ENCODE assay signal across 8 cellular contexts in genomic region chr6:133951227-133951626, GRCh38. TPM values are rescaled to one million over a fixed set of nuclear protein-coding genes. Genes with fewer than 3 reads are reported as not detected.
DNase-seq lines count a peak whose midpoint lies in the region; ATAC-seq and TF ChIP-seq lines count a peak whose summit lies in the region.

No MANE protein-coding gene starts in this region.

- ATAC-seq in gastrocnemius medialis (no peak), body of pancreas (no peak)

- TF ChIP-seq POLR2A in gastrocnemius medialis (IDR thresholded peaks at IDR 0.05) (no peak), body of pancreas (IDR thresholded peaks at IDR 0.05) (no peak)

- TF ChIP-seq CTCF in GM12864 (IDR thresholded peaks at IDR 0.05; ENCODE audit: low read depth, low read length, missing control alignments) (no peak), VCaP (conservative IDR thresholded peaks at IDR 0.05) (no peak), fibroblast of villous mesenchyme (IDR thresholded peaks at IDR 0.05; ENCODE audit: insufficient read depth, low read depth, low read length) (no peak), gastrocnemius medialis (IDR thresholded peaks at IDR 0.05 in 4 of 5, conservative IDR thresholded peaks at IDR 0.05 in 1 of 5) (no peak), body of pancreas (IDR thresholded peaks at IDR 0.05) (no peak)

- H3K4me1 ChIP-seq in gastrocnemius medialis (peaks cover 11 to 18% of the 10 kb centered on the region in 2 donors), body of pancreas (peaks cover 47% of the 10 kb centered on the region)

- H3K36me3 ChIP-seq in gastrocnemius medialis, result no peaks in the 10 kb centered on the region
- no peaks in the 10 kb centered on the region for H3K36me3 ChIP-seq in body of pancreas (replicated peaks in 1 of 2; ENCODE audit: insufficient read depth in 1 of 2, low read depth in 2 of 2)

- WGBS in body of pancreas, 2 donors, result 82 to 83% methylated on average over 4 of the region's 4 CpGs

- peak overlapping the region; percentile 79 for H3K4me3 ChIP-seq in GM12864 (ENCODE audit: low read depth, low read length)
- peak overlapping the region; percentile 91 for H3K4me3 ChIP-seq in fibroblast of villous mesenchyme (ENCODE audit: low read depth, low read length)
- H3K4me3 ChIP-seq in gastrocnemius medialis, result peak overlapping the region in 3 of 4 donors; percentile 75 to 98 (median 93)
- no peak overlapping the region for H3K4me3 ChIP-seq in body of pancreas

- no peaks in the 10 kb centered on the region for H3K27me3 ChIP-seq in gastrocnemius medialis
- H3K27me3 ChIP-seq in body of pancreas, result no peaks in the 10 kb centered on the region

- H3K27ac ChIP-seq in VCaP (peak overlapping the region; percentile 97), gastrocnemius medialis (peak overlapping the region in 3 of 4 donors; percentile 84 to 94 (median 87)), body of pancreas (peak overlapping the region in 2 of 4 donors; percentile 89)

- in situ Hi-C loops in gastrocnemius medialis (cut with MboI; ENCODE audit: low sequenced_read_pairs in 4 of 4), result no loop called here

- H3K9me3 ChIP-seq in gastrocnemius medialis (no peaks in the 10 kb centered on the region), body of pancreas (no peaks in the 10 kb centered on the region)

- DNase-seq in GM12864 (ENCODE audit: low read depth) (no peak), fibroblast of villous mesenchyme (ENCODE audit: low read depth) (no peak), gastrocnemius medialis (no peak), NCI-H1092 treated with DMSO at 0.1 percent for 48 hours (lab: John Stamatoyannopoulos, UW) (no peak), body of pancreas (no peak), head of caudate nucleus (no peak)
- DNase-seq in stimulated activated CD4-positive, alpha-beta T cell treated with anti-CD3 and anti-CD28 coated beads, Interleukin-2, amount 100 ng/mL, for 48 hours, result no peak

- intact Hi-C loops in gastrocnemius medialis (cut with DNase I; ENCODE audit: low total_unique reads) (no loop called here), body of pancreas (cut with DNase I) (no loop called here), head of caudate nucleus (cut with DNase I) (no loop called here)

RNA-seq across cellular contexts. Expression of gene TBPL1, which starts 1.8 kb away (rescaled TPM):
- total RNA-seq in fibroblast of villous mesenchyme (6.4 and 18.6 TPM in 2 replicates), gastrocnemius medialis (1 to 10 TPM in 3 of 4 donors, under 1 TPM in 1; 0.85 to 9.1 (median 4.7) TPM), body of pancreas (10 to 100 TPM in 1 of 2 donors, under 1 TPM in 1; 0.99 to 10.9 TPM)

Comparison
In these comparisons a context has a peak if more than half of its experiments do, and no peak if none do; other contexts are left out.
1. H3K4me3 ChIP-seq: peak in GM12864 (single experiment), fibroblast of villous mesenchyme (single experiment) and gastrocnemius medialis (3 of 4); none in body of pancreas (0 of 2).